ENCODE assay signal across 1 cellular context in the genomic region with DNA sequence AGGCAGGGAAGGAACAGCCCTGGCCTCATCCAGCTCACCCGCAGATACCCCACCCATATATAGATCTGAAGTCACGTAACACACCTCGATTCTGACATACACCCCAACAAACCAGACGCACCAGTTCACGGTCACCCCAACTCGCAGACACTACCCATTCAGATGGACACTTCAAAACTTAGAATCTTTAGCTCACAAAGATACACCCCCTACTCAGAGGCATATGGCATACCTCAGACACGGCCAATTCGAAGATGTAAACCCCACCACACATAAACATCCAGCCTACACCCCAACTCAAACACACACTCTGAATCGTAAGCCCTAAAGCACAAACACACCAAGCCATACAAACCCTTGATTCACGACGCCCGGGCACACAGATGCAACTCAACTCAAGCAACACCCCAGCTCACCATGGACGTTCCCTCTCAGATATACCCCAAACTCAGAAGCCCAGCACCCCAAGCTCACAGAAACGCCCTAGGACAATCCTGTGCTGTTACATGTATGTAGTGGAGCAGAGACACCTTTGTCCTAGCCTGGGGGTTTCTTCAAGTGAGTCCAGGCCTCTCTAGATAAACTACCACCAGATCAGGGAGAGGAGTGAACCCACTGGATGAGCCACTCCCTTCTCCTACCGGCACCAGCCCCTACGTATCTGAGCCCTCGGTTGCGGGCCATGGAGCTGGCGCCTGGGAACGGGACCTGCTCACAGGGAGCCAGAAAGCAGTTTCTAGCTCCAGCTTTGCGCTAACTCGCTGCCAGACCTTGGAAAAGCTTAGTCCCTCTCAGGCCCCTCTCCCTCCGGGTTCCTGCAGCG.
TF ChIP-seq lines count a peak whose summit lies in the region.

No MANE protein-coding gene starts in this region.

TF ChIP-seq in HCT116, 20 proteins besides CTCF, POLR2A, EP300 and RAD21:
- TF ChIP-seq, protein P1, sequence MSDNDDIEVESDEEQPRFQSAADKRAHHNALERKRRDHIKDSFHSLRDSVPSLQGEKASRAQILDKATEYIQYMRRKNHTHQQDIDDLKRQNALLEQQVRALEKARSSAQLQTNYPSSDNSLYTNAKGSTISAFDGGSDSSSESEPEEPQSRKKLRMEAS (IDR thresholded peaks at IDR 0.05), result no peak
- TF ChIP-seq JUND (IDR thresholded peaks at IDR 0.05) (no peak), POLR2AphosphoS5 (IDR thresholded peaks at IDR 0.05; ENCODE audit: low read depth, low read length) (no peak), EGR1 (IDR thresholded peaks at IDR 0.05; ENCODE audit: low read depth) (no peak), CEBPB (IDR thresholded peaks at IDR 0.05; ENCODE audit: low read depth) (no peak), FOSL1 (IDR thresholded peaks at IDR 0.05; ENCODE audit: low read depth) (no peak), EZH2 (IDR thresholded peaks at IDR 0.05) (no peak), ELF1 (IDR thresholded peaks at IDR 0.05; ENCODE audit: borderline replicate concordance, low read depth) (no peak), SIN3A (IDR thresholded peaks at IDR 0.05; ENCODE audit: low read depth) (no peak)
- TF ChIP-seq, protein P2, sequence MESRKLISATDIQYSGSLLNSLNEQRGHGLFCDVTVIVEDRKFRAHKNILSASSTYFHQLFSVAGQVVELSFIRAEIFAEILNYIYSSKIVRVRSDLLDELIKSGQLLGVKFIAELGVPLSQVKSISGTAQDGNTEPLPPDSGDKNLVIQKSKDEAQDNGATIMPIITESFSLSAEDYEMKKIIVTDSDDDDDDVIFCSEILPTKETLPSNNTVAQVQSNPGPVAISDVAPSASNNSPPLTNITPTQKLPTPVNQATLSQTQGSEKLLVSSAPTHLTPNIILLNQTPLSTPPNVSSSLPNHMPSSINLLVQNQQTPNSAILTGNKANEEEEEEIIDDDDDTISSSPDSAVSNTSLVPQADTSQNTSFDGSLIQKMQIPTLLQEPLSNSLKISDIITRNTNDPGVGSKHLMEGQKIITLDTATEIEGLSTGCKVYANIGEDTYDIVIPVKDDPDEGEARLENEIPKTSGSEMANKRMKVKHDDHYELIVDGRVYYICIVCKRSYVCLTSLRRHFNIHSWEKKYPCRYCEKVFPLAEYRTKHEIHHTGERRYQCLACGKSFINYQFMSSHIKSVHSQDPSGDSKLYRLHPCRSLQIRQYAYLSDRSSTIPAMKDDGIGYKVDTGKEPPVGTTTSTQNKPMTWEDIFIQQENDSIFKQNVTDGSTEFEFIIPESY (IDR thresholded peaks at IDR 0.05; ENCODE audit: extremely low read depth, insufficient replicate concordance, low read length), result no peak
